ENCODE assay signal across 27 cellular contexts in genomic region chr1:63991685-63992084, GRCh38.
"Had no signal": no experiment of that assay in that cellular context is flagged by ENCODE, and none has a peak within 500 bp of the region (broad histone marks: within the 10 kb centered on the region; RNA-seq: fewer than 3 reads in every experiment).

No MANE protein-coding gene starts in this region.

- H3K27ac ChIP-seq: brain microvascular endothelial cell, colonic mucosa, dorsolateral prefrontal cortex, hepatocyte, neutrophil, ovary, right lobe of liver, skin epidermis, thyroid gland, upper lobe of right lung, WERI-Rb-1 had no signal

- H3K4me3 Mint-ChIP-seq: activated CD8-positive, alpha-beta T cell treated with anti-CD3 and anti-CD28 coated beads, Interleukin-2, amount 10 ng/mL, durations not matched to agents 7 days and 5 days; effector memory CD8-positive, alpha-beta T cell; immature natural killer cell; natural killer cell treated with Interleukin-12 subunit alpha and Interleukin-12 subunit beta and Interleukin-15 and Interleukin-18, amount 100 ng/mL, for 72 hours; stimulated activated naive CD8-positive, alpha-beta T cell treated with anti-CD3 and anti-CD28 coated beads, Interleukin-15, Interleukin-2, amounts not matched to agents 100 ng/mL and 50 ng/mL, for 24 hours had no signal

- H3K27ac Mint-ChIP-seq: activated CD8-positive, alpha-beta T cell treated with anti-CD3 and anti-CD28 coated beads, Interleukin-2, amount 10 ng/mL, durations not matched to agents 7 days and 5 days; activated naive CD4-positive, alpha-beta T cell treated with anti-CD3 and anti-CD28 coated beads, Interleukin-2, amount 50 U/mL, for 72 hours; effector memory CD8-positive, alpha-beta T cell; immature natural killer cell; natural killer cell treated with Interleukin-12 subunit alpha and Interleukin-12 subunit beta and Interleukin-15 and Interleukin-18, amount 100 ng/mL, for 72 hours; stimulated activated naive CD8-positive, alpha-beta T cell treated with anti-CD3 and anti-CD28 coated beads, Interleukin-15, Interleukin-2, amounts not matched to agents 100 ng/mL and 50 ng/mL, for 24 hours had no signal

- H3K9me3 Mint-ChIP-seq: effector memory CD8-positive, alpha-beta T cell; natural killer cell treated with Interleukin-12 subunit alpha and Interleukin-12 subunit beta and Interleukin-15 and Interleukin-18, amount 100 ng/mL, for 72 hours; stimulated activated naive CD8-positive, alpha-beta T cell treated with anti-CD3 and anti-CD28 coated beads, Interleukin-15, Interleukin-2, amounts not matched to agents 100 ng/mL and 50 ng/mL, for 24 hours had no signal

- H3K9me3 ChIP-seq: colonic mucosa, neutrophil, ovary, right lobe of liver, thyroid gland, upper lobe of right lung had no signal

- H3K4me1 Mint-ChIP-seq: immature natural killer cell had no signal

- H3K36me3 Mint-ChIP-seq: activated naive CD4-positive, alpha-beta T cell treated with anti-CD3 and anti-CD28 coated beads, Interleukin-2, amount 50 U/mL, for 72 hours; immature natural killer cell; natural killer cell treated with Interleukin-12 subunit alpha and Interleukin-12 subunit beta and Interleukin-15 and Interleukin-18, amount 100 ng/mL, for 72 hours had no signal

- H3K4me1 ChIP-seq: colonic mucosa, right lobe of liver, thyroid gland, upper lobe of right lung had no signal

- H2AFZ ChIP-seq: hepatocyte had no signal

- H3K4me2 ChIP-seq: hepatocyte had no signal

- H3K36me3 ChIP-seq: brain microvascular endothelial cell, colonic mucosa, neutrophil, ovary, right lobe of liver, thyroid gland, upper lobe of right lung, WERI-Rb-1 had no signal

- H3K27me3 ChIP-seq: brain microvascular endothelial cell, colonic mucosa, hepatocyte, ovary, right lobe of liver, thyroid gland, upper lobe of right lung had no signal

- DNase-seq: activated CD4-positive, alpha-beta T cell treated with anti-CD3 and anti-CD28 coated beads for 1 hour; activated CD4-positive, alpha-beta T cell treated with anti-CD3 and anti-CD28 coated beads, Interleukin-2, amount 50 U/mL, for 1 hour; activated CD8-positive, alpha-beta T cell treated with anti-CD3 and anti-CD28 coated beads, Interleukin-2, amount 10 ng/mL, durations not matched to agents 7 days and 5 days; activated T-cell treated with anti-CD3 and anti-CD28 coated beads, Interleukin-2, amount 50 U/mL, for 1 hour; aorta; brain microvascular endothelial cell; central memory CD4-positive, alpha-beta T cell; colonic mucosa; dorsolateral prefrontal cortex; effector memory CD8-positive, alpha-beta T cell; foreskin melanocyte; immature natural killer cell; midbrain; ovary; right lobe of liver; stimulated activated CD4-positive, alpha-beta T cell treated with anti-CD3 and anti-CD28 coated beads, Interleukin-1b, Interleukin-23, amount 100 ng/mL, for 48 hours; substantia nigra; thyroid gland; upper lobe of right lung; WERI-Rb-1 had no signal

- ATAC-seq: activated CD8-positive, alpha-beta T cell treated with anti-CD3 and anti-CD28 coated beads, Interleukin-2, amount 10 ng/mL, durations not matched to agents 7 days and 5 days; activated naive CD4-positive, alpha-beta T cell treated with anti-CD3 and anti-CD28 coated beads, Interleukin-2, amount 50 U/mL, for 72 hours; effector memory CD8-positive, alpha-beta T cell; esophagus mucosa; natural killer cell treated with Interleukin-12 subunit alpha and Interleukin-12 subunit beta and Interleukin-15 and Interleukin-18, amount 100 ng/mL, for 72 hours; right lobe of liver; upper lobe of right lung had no signal

- H3K4me3 ChIP-seq: colonic mucosa, dorsolateral prefrontal cortex, hepatocyte, ovary, right lobe of liver, skin epidermis, thyroid gland, upper lobe of right lung had no signal
